8 cellular contexts compared by ENCODE assay signal in genomic region chr19:52923782-52924593, GRCh38. TPM values are rescaled to one million over a fixed set of nuclear protein-coding genes. Genes with fewer than 3 reads are reported as not detected.
DNase-seq lines count a peak whose midpoint lies in the region; ATAC-seq and TF ChIP-seq lines count a peak whose summit lies in the region.

No MANE protein-coding gene starts in this region.

- H3K9ac ChIP-seq in MM.1S (ENCODE audit: low read length), result no peak overlapping the region

- peak; percentile 93 for DNase-seq in CD1c-positive myeloid dendritic cell (ENCODE audit: extremely low spot score)
- DNase-seq in KBM-7, result peak; percentile 51
- peak; percentile 44 for DNase-seq in amniotic epithelial cell (ENCODE audit: low read depth)
- peak; percentile 39 for DNase-seq in iPS-NIHi7 (ENCODE audit: extremely low spot score)
- peak; percentile 78 for DNase-seq in spleen
- DNase-seq in MM.1S, result no peak

- H3K27me3 ChIP-seq in spleen (replicated peaks in 1 of 7) (no peaks in the 10 kb centered on the region), MM.1S (replicated peaks; ENCODE audit: insufficient read depth, low read length) (no peaks in the 10 kb centered on the region)

- H3K4me2 ChIP-seq in MM.1S (ENCODE audit: low read depth, low read length), result no peak overlapping the region

- H3K9me2 ChIP-seq in MM.1S (replicated peaks; ENCODE audit: insufficient read depth, low read length), result no peaks in the 10 kb centered on the region

- H3K4me1 ChIP-seq in spleen (peaks cover 7 to 35% (median 20%) of the 10 kb centered on the region in 6 donors), MM.1S (ENCODE audit: low read length) (no peaks in the 10 kb centered on the region)

- ATAC-seq in GM18861 (IDR thresholded peaks at IDR 0.05; ENCODE audit: unreplicated experiment), result no peak
- ATAC-seq in GM21786 (IDR thresholded peaks at IDR 0.05; ENCODE audit: unreplicated experiment), result no peak

- no peaks in the 10 kb centered on the region for H3F3A ChIP-seq in MM.1S (ENCODE audit: insufficient read depth, low read length)

- TF ChIP-seq POLR2A in spleen (IDR thresholded peaks at IDR 0.05), result no peak

- H3K36me3 ChIP-seq in spleen, result peaks cover 0 to 25% (median 13%) of the 10 kb centered on the region in 6 donors
- no peaks in the 10 kb centered on the region for H3K36me3 ChIP-seq in MM.1S (replicated peaks; ENCODE audit: insufficient read depth, low read length)

- in situ Hi-C loops in KBM-7 (cut with MboI; ENCODE audit: low pct_unique_long_range_greater_than_20kb, low sequenced_read_pairs), result no loop called here

- TF ChIP-seq CTCF in spleen (IDR thresholded peaks at IDR 0.05 in 8 of 11, conservative IDR thresholded peaks at IDR 0.05 in 3 of 11) (no peak), MM.1S (IDR thresholded peaks at IDR 0.05; ENCODE audit: low read length) (no peak)

- intact Hi-C loops in spleen (cut with DNase I; ENCODE audit: low total_unique reads), result no loop called here

- H3K27ac ChIP-seq in spleen, result peak overlapping the region; percentile 79 to 91 (median 90)
- no peak overlapping the region for H3K27ac ChIP-seq in MM.1S (ENCODE audit: low read length)

- H3K9me3 ChIP-seq in spleen, result no peaks in the 10 kb centered on the region
- no peaks in the 10 kb centered on the region for H3K9me3 ChIP-seq in MM.1S (replicated peaks; ENCODE audit: insufficient read depth, low read length)

- H4K20me1 ChIP-seq in MM.1S (ENCODE audit: insufficient read depth, low read length), result no peaks in the 10 kb centered on the region

- 41 to 65% (median 57%) methylated on average over 18 of the region's 18 CpGs for WGBS in spleen, 5 donors

- no peaks in the 10 kb centered on the region for H3K79me2 ChIP-seq in MM.1S (ENCODE audit: low read length)

- H3K4me3 ChIP-seq in spleen (peak overlapping the region; percentile 59 to 87 (median 66)), MM.1S (ENCODE audit: low read length) (no peak overlapping the region)

- no peak overlapping the region for H2AFZ ChIP-seq in MM.1S (ENCODE audit: low read length)

RNA-seq across cellular contexts. Expression of gene ZNF888, which starts 0.8 kb away (rescaled TPM):
- total RNA-seq in spleen, result 1 to 10 TPM; 4.3 to 7.7 (median 5.4) TPM
- 1 to 10 TPM; 2.0 to 2.6 (median 2.2) TPM for polyA plus RNA-seq in spleen

RNA-seq across cellular contexts. Expression of gene ZNF320, which starts 26.6 kb away (rescaled TPM):
- total RNA-seq in spleen, result 10 to 100 TPM; 11.2 to 23.9 (median 17.1) TPM
- 1 to 10 TPM; 3.1 to 3.9 (median 3.5) TPM for polyA plus RNA-seq in spleen

RNA-seq across cellular contexts. Expression of gene ZNF816, which starts 38.7 kb away (rescaled TPM):
- 10 to 100 TPM in 5 of 7 donors, 1 to 10 TPM in 2; 8.1 to 16.1 (median 12.5) TPM for total RNA-seq in spleen
- 1 to 10 TPM; 4.1 to 7.2 (median 4.7) TPM for polyA plus RNA-seq in spleen
